Comparison of ENCODE assay signal across 1 cellular context in the genomic region with DNA sequence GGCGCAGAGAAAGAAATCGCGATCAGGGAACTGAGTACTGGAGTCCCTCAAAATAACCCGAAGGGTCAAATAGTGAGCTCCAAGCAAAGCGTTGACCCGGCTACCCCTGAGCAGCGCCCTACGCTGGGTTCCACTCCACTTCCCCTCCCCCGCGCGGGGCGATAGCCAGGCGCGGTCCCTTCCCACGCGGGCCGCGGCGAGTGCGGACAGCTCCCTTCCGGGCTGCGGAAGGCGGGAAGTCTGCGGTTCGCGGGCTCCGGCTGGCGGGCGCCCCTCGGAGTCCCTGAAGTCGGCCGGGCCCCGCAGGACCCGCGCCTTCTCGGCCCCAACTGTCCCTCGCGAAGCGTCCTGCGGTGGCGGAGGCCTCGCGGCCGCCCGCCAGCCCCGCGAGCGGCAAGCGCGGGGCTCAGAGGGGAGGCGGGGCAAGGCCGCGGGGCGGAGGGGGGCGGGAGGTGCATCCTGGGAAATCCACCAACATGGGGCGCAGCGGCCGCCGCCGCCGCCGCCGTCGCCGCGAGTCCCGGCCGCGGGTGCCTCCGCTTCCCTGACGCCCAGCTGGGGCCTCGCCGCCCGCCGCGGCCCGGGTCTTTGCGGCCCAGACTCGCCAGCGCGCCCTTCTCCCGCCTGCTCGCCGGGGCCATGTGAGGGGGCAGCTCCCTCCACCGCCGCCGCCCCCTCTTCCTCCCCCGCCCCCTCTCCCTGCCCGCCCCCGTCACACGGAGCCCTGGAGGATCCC.
TF ChIP-seq lines count a peak whose summit lies in the region.

A gene (plus strand): TSS at position 457 of the 736 bp plus-strand sequence. CDS start 315 bp downstream, outside the sequence.

TF ChIP-seq in HEK293, 187 proteins besides CTCF, POLR2A, EP300 and RAD21 (continued from another document and continues in another):
- TF ChIP-seq, protein P1, sequence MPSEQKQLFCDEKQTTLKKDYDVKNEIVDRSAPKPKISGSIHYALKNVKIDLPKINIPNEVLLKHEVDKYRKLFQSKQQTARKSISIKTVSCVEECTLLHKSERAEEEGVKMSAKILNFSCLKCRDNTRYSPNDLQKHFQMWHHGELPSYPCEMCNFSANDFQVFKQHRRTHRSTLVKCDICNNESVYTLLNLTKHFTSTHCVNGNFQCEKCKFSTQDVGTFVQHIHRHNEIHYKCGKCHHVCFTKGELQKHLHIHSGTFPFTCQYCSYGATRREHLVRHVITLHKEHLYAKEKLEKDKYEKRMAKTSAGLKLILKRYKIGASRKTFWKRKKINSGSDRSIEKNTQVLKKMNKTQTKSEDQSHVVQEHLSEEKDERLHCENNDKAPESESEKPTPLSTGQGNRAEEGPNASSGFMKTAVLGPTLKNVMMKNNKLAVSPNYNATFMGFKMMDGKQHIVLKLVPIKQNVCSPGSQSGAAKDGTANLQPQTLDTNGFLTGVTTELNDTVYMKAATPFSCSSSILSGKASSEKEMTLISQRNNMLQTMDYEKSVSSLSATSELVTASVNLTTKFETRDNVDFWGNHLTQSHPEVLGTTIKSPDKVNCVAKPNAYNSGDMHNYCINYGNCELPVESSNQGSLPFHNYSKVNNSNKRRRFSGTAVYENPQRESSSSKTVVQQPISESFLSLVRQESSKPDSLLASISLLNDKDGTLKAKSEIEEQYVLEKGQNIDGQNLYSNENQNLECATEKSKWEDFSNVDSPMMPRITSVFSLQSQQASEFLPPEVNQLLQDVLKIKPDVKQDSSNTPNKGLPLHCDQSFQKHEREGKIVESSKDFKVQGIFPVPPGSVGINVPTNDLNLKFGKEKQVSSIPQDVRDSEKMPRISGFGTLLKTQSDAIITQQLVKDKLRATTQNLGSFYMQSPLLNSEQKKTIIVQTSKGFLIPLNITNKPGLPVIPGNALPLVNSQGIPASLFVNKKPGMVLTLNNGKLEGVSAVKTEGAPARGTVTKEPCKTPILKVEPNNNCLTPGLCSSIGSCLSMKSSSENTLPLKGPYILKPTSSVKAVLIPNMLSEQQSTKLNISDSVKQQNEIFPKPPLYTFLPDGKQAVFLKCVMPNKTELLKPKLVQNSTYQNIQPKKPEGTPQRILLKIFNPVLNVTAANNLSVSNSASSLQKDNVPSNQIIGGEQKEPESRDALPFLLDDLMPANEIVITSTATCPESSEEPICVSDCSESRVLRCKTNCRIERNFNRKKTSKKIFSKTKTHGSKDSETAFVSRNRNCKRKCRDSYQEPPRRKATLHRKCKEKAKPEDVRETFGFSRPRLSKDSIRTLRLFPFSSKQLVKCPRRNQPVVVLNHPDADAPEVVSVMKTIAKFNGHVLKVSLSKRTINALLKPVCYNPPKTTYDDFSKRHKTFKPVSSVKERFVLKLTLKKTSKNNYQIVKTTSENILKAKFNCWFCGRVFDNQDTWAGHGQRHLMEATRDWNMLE (tag by site-specific recombination; conservative IDR thresholded peaks at IDR 0.05; ENCODE audit: low read depth), result no peak
- TF ChIP-seq ZNF311 (tag by site-specific recombination; IDR thresholded peaks at IDR 0.05; ENCODE audit: borderline replicate concordance), result no peak
- TF ChIP-seq ZNF585B (tag by site-specific recombination; IDR thresholded peaks at IDR 0.05), result no peak
- TF ChIP-seq, protein P2, sequence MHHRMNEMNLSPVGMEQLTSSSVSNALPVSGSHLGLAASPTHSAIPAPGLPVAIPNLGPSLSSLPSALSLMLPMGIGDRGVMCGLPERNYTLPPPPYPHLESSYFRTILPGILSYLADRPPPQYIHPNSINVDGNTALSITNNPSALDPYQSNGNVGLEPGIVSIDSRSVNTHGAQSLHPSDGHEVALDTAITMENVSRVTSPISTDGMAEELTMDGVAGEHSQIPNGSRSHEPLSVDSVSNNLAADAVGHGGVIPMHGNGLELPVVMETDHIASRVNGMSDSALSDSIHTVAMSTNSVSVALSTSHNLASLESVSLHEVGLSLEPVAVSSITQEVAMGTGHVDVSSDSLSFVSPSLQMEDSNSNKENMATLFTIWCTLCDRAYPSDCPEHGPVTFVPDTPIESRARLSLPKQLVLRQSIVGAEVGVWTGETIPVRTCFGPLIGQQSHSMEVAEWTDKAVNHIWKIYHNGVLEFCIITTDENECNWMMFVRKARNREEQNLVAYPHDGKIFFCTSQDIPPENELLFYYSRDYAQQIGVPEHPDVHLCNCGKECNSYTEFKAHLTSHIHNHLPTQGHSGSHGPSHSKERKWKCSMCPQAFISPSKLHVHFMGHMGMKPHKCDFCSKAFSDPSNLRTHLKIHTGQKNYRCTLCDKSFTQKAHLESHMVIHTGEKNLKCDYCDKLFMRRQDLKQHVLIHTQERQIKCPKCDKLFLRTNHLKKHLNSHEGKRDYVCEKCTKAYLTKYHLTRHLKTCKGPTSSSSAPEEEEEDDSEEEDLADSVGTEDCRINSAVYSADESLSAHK (tag by site-specific recombination; IDR thresholded peaks at IDR 0.05), result no peak
- TF ChIP-seq ZNF558 (tag by site-specific recombination; IDR thresholded peaks at IDR 0.05), result no peak
- TF ChIP-seq ZNF596 (tag by site-specific recombination; IDR thresholded peaks at IDR 0.05), result no peak
- no peak for TF ChIP-seq FEZF1 (tag by site-specific recombination; IDR thresholded peaks at IDR 0.05)
- TF ChIP-seq, protein P3, sequence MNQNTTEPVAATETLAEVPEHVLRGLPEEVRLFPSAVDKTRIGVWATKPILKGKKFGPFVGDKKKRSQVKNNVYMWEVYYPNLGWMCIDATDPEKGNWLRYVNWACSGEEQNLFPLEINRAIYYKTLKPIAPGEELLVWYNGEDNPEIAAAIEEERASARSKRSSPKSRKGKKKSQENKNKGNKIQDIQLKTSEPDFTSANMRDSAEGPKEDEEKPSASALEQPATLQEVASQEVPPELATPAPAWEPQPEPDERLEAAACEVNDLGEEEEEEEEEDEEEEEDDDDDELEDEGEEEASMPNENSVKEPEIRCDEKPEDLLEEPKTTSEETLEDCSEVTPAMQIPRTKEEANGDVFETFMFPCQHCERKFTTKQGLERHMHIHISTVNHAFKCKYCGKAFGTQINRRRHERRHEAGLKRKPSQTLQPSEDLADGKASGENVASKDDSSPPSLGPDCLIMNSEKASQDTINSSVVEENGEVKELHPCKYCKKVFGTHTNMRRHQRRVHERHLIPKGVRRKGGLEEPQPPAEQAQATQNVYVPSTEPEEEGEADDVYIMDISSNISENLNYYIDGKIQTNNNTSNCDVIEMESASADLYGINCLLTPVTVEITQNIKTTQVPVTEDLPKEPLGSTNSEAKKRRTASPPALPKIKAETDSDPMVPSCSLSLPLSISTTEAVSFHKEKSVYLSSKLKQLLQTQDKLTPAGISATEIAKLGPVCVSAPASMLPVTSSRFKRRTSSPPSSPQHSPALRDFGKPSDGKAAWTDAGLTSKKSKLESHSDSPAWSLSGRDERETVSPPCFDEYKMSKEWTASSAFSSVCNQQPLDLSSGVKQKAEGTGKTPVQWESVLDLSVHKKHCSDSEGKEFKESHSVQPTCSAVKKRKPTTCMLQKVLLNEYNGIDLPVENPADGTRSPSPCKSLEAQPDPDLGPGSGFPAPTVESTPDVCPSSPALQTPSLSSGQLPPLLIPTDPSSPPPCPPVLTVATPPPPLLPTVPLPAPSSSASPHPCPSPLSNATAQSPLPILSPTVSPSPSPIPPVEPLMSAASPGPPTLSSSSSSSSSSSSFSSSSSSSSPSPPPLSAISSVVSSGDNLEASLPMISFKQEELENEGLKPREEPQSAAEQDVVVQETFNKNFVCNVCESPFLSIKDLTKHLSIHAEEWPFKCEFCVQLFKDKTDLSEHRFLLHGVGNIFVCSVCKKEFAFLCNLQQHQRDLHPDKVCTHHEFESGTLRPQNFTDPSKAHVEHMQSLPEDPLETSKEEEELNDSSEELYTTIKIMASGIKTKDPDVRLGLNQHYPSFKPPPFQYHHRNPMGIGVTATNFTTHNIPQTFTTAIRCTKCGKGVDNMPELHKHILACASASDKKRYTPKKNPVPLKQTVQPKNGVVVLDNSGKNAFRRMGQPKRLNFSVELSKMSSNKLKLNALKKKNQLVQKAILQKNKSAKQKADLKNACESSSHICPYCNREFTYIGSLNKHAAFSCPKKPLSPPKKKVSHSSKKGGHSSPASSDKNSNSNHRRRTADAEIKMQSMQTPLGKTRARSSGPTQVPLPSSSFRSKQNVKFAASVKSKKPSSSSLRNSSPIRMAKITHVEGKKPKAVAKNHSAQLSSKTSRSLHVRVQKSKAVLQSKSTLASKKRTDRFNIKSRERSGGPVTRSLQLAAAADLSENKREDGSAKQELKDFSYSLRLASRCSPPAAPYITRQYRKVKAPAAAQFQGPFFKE (tag by site-specific recombination; IDR thresholded peaks at IDR 0.05; ENCODE audit: borderline replicate concordance), result no peak
- TF ChIP-seq GLIS2 (tag by site-specific recombination; IDR thresholded peaks at IDR 0.05), result peak; percentile 66
- TF ChIP-seq, protein P4, sequence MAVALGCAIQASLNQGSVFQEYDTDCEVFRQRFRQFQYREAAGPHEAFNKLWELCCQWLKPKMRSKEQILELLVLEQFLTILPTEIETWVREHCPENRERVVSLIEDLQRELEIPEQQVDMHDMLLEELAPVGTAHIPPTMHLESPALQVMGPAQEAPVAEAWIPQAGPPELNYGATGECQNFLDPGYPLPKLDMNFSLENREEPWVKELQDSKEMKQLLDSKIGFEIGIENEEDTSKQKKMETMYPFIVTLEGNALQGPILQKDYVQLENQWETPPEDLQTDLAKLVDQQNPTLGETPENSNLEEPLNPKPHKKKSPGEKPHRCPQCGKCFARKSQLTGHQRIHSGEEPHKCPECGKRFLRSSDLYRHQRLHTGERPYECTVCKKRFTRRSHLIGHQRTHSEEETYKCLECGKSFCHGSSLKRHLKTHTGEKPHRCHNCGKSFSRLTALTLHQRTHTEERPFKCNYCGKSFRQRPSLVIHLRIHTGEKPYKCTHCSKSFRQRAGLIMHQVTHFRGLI (tag by site-specific recombination; IDR thresholded peaks at IDR 0.05), result no peak
- TF ChIP-seq SP2 (tag by site-specific recombination; IDR thresholded peaks at IDR 0.05), result peak; percentile 66
- no peak for TF ChIP-seq ZNF266 (tag by site-specific recombination; IDR thresholded peaks at IDR 0.05; ENCODE audit: low read depth)
- TF ChIP-seq HOXA7 (CRISPR knock-in tag; IDR thresholded peaks at IDR 0.05; ENCODE audit: borderline replicate concordance), result no peak
- no peak for TF ChIP-seq SALL2 (tag by site-specific recombination; IDR thresholded peaks at IDR 0.05; ENCODE audit: borderline replicate concordance)
- no peak for TF ChIP-seq PRDM1 (tag by site-specific recombination; IDR thresholded peaks at IDR 0.05)
- TF ChIP-seq ZNF830 (tag by site-specific recombination; IDR thresholded peaks at IDR 0.05; ENCODE audit: low read depth), result no peak
- no peak for TF ChIP-seq ZNF768 (tag by site-specific recombination; IDR thresholded peaks at IDR 0.05)
- peak; percentile 70 for TF ChIP-seq ZFHX2 (tag by site-specific recombination; conservative IDR thresholded peaks at IDR 0.05)
- no peak for TF ChIP-seq HOXC10 (CRISPR knock-in tag; IDR thresholded peaks at IDR 0.05)
- TF ChIP-seq ZNF350 (tag by site-specific recombination; IDR thresholded peaks at IDR 0.05), result no peak
- TF ChIP-seq, protein P5, sequence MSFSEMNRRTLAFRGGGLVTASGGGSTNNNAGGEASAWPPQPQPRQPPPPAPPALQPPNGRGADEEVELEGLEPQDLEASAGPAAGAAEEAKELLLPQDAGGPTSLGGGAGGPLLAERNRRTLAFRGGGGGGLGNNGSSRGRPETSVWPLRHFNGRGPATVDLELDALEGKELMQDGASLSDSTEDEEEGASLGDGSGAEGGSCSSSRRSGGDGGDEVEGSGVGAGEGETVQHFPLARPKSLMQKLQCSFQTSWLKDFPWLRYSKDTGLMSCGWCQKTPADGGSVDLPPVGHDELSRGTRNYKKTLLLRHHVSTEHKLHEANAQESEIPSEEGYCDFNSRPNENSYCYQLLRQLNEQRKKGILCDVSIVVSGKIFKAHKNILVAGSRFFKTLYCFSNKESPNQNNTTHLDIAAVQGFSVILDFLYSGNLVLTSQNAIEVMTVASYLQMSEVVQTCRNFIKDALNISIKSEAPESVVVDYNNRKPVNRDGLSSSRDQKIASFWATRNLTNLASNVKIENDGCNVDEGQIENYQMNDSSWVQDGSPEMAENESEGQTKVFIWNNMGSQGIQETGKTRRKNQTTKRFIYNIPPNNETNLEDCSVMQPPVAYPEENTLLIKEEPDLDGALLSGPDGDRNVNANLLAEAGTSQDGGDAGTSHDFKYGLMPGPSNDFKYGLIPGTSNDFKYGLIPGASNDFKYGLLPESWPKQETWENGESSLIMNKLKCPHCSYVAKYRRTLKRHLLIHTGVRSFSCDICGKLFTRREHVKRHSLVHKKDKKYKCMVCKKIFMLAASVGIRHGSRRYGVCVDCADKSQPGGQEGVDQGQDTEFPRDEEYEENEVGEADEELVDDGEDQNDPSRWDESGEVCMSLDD (tag by site-specific recombination; IDR thresholded peaks at IDR 0.05), result peak; percentile 67
- TF ChIP-seq ZNF239 (tag by site-specific recombination; IDR thresholded peaks at IDR 0.05), result no peak
- no peak for TF ChIP-seq ZNF214 (tag by site-specific recombination; IDR thresholded peaks at IDR 0.05; ENCODE audit: borderline replicate concordance)
- TF ChIP-seq, protein P6, sequence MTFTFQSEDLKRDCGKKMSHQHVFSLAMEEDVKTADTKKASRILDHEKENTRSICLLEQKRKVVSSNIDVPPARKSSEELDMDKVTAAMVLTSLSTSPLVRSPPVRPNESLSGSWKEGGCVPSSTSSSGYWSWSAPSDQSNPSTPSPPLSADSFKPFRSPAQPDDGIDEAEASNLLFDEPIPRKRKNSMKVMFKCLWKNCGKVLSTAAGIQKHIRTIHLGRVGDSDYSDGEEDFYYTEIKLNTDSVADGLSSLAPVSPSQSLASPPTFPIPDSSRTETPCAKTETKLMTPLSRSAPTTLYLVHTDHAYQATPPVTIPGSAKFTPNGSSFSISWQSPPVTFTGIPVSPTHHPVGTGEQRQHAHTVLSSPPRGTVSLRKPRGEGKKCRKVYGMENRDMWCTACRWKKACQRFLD (tag by site-specific recombination; IDR thresholded peaks at IDR 0.05), result no peak
- TF ChIP-seq ZNF2 (tag by site-specific recombination; IDR thresholded peaks at IDR 0.05), result no peak
- TF ChIP-seq ZNF629 (tag by site-specific recombination; IDR thresholded peaks at IDR 0.05), result no peak
- TF ChIP-seq SETDB1 (IDR thresholded peaks at IDR 0.05; ENCODE audit: insufficient read length, low read length), result no peak
- TF ChIP-seq MEIS1 (CRISPR knock-in tag; IDR thresholded peaks at IDR 0.05; ENCODE audit: borderline replicate concordance), result no peak
- no peak for TF ChIP-seq ZNF48 (tag by site-specific recombination; IDR thresholded peaks at IDR 0.05)
- no peak for TF ChIP-seq YY2 (tag by site-specific recombination; IDR thresholded peaks at IDR 0.05)
- no peak for TF ChIP-seq ZXDB (tag by site-specific recombination; IDR thresholded peaks at IDR 0.05)
- no peak for TF ChIP-seq ZBTB17 (tag by site-specific recombination; IDR thresholded peaks at IDR 0.05)
- TF ChIP-seq ZEB2 (tag by site-specific recombination; IDR thresholded peaks at IDR 0.05), result no peak
- no peak for TF ChIP-seq ZNF747 (tag by site-specific recombination; IDR thresholded peaks at IDR 0.05)
- no peak for TF ChIP-seq ZNF626 (tag by site-specific recombination; IDR thresholded peaks at IDR 0.05)
- TF ChIP-seq ZNF133 (tag by site-specific recombination; IDR thresholded peaks at IDR 0.05), result no peak
- TF ChIP-seq, protein P7, sequence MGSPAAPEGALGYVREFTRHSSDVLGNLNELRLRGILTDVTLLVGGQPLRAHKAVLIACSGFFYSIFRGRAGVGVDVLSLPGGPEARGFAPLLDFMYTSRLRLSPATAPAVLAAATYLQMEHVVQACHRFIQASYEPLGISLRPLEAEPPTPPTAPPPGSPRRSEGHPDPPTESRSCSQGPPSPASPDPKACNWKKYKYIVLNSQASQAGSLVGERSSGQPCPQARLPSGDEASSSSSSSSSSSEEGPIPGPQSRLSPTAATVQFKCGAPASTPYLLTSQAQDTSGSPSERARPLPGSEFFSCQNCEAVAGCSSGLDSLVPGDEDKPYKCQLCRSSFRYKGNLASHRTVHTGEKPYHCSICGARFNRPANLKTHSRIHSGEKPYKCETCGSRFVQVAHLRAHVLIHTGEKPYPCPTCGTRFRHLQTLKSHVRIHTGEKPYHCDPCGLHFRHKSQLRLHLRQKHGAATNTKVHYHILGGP (tag by site-specific recombination; IDR thresholded peaks at IDR 0.05), result no peak
